Comparison of ENCODE assay signal across 25 cellular contexts in the genomic region with DNA sequence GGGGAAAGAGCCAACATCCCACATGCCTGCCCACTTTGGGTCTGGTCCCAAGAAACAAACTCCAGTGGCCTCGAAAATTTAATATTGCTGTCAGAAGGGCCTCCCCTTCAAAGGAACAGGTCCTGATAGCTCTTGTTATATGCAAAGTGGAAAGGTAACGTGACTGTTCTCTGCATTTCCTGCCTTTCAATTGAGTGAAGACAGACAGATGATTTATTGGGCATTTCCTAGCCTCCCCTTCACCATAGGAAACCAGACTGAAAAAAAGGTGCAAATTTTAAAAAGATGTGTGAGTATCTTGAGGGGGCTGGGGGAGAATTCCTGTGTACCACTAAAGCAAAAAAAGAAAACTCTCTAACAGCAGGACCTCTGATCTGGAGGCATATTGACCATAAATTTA.
"Had no signal": no experiment of that assay in that cellular context is flagged by ENCODE, and none has a peak within 500 bp of the region (broad histone marks: within the 10 kb centered on the region; RNA-seq: fewer than 3 reads in every experiment).

No MANE protein-coding gene starts in this region.

- H3K9me3 ChIP-seq: esophagus muscularis mucosa, mucosa of descending colon, pancreas, stomach, thoracic aorta, transverse colon had no signal

- H3K27me3 Mint-ChIP-seq: naive thymus-derived CD8-positive, alpha-beta T cell; progenitor cell of endocrine pancreas had no signal

- H2AFZ ChIP-seq: hepatocyte had no signal

- H3K79me2 ChIP-seq: hepatocyte had no signal

- ATAC-seq: left cardiac atrium; left ventricle myocardium superior; mucosa of descending colon; naive thymus-derived CD8-positive, alpha-beta T cell; pancreas; right cardiac atrium had no signal

- FAIRE-seq: endometrium, kidney, pancreas, small intestine had no signal

- H3K27ac ChIP-seq: epithelial cell of prostate, esophagus muscularis mucosa, hepatocyte, pancreas, stomach, thoracic aorta, transverse colon had no signal

- H3K27me3 ChIP-seq: esophagus muscularis mucosa, hepatocyte, pancreas, stomach, transverse colon had no signal

- H3K27ac Mint-ChIP-seq: progenitor cell of endocrine pancreas had no signal

- H3K36me3 ChIP-seq: esophagus muscularis mucosa, pancreas, stomach, thoracic aorta, transverse colon had no signal

- H3K4me3 ChIP-seq: esophagus muscularis mucosa, hepatocyte, lung, mucosa of descending colon, pancreas, stomach, thoracic aorta, transverse colon had no signal

- H3K4me3 Mint-ChIP-seq: naive thymus-derived CD8-positive, alpha-beta T cell; neural crest cell had no signal

- DNase-seq: cortex of kidney; effector memory CD4-positive, alpha-beta T cell; head of caudate nucleus; kidney; left cardiac atrium; left ventricle myocardium superior; mucosa of descending colon; naive thymus-derived CD8-positive, alpha-beta T cell; nucleus accumbens; right cardiac atrium; small intestine; stimulated activated CD4-positive, alpha-beta T cell treated with anti-CD3 and anti-CD28 coated beads, Interleukin-12 subunit alpha, Interleukin-12 subunit beta, amount 100 ng/mL, for 4 hours; stimulated activated naive CD4-positive, alpha-beta T cell; stomach; substantia nigra; transverse colon had no signal

- H3K4me2 ChIP-seq: hepatocyte had no signal
